In genomic region chr9:73107489-73108069, GRCh38 we compare ENCODE assay signal across 8 cellular contexts. TPM values are rescaled to one million over a fixed set of nuclear protein-coding genes. Genes with fewer than 3 reads are reported as not detected.
DNase-seq lines count a peak whose midpoint lies in the region; ATAC-seq and TF ChIP-seq lines count a peak whose summit lies in the region.
"Not testable (repeated sequence)": the region's sequence is repeated elsewhere in the genome, so short reads cannot be mapped to it uniquely, and the experiment has no call there.

No MANE protein-coding gene starts in this region.

- peak; percentile 78 for ATAC-seq in GM21717 (IDR thresholded peaks at IDR 0.05; ENCODE audit: unreplicated experiment)
- peak; percentile 95 for ATAC-seq in naive thymus-derived CD4-positive, alpha-beta T cell

- not testable (repeated sequence) for H3K27ac Mint-ChIP-seq in naive thymus-derived CD4-positive, alpha-beta T cell

- H3K4me1 ChIP-seq in DOHH2 (ENCODE audit: control insufficient read depth, low read length); naive thymus-derived CD4-positive, alpha-beta T cell (ENCODE audit: control insufficient read depth in 2 of 2, insufficient read depth in 2 of 2, low read length in 2 of 2): not testable (repeated sequence)
- peaks cover 0 to 23% (median 0%) of the 10 kb centered on the region in 3 donors for H3K4me1 ChIP-seq in esophagus squamous epithelium

- H3K36me3 ChIP-seq in DOHH2 (ENCODE audit: control insufficient read depth, low read length); esophagus squamous epithelium; naive thymus-derived CD4-positive, alpha-beta T cell (ENCODE audit: control insufficient read depth in 2 of 3, insufficient read depth in 3 of 3, low read length in 3 of 3): not testable (repeated sequence)

- H3K4me2 ChIP-seq in DOHH2 (ENCODE audit: low read length) = not testable (repeated sequence)

- not testable (repeated sequence) for H3K27ac ChIP-seq in DOHH2 (ENCODE audit: low read depth, low read length); esophagus squamous epithelium; naive thymus-derived CD4-positive, alpha-beta T cell (ENCODE audit: low read depth, low read length)

- not testable (repeated sequence) for H3K27me3 ChIP-seq in DOHH2 (ENCODE audit: control insufficient read depth, low read length); esophagus squamous epithelium; naive thymus-derived CD4-positive, alpha-beta T cell (ENCODE audit: control insufficient read depth in 2 of 2, insufficient read depth in 2 of 2, low read length in 2 of 2)

- WGBS in esophagus squamous epithelium, 2 donors = 27 to 70% methylated on average over 1 to 4 of the region's 5 CpGs

- CTCF ChIA-PET in naive thymus-derived CD4-positive, alpha-beta T cell (lab: Charles Lee) = interaction anchor here (0.6 to 9.8 kb wide), 24 partner anchors 8 to 1550 kb away, joined by 3 to 148 read pairs (median 4); no protein-coding TSS in a partner anchor

- H3K79me2 ChIP-seq in DOHH2 (ENCODE audit: control insufficient read depth, low read length) = not testable (repeated sequence)

- H3K9me3 ChIP-seq in DOHH2 (ENCODE audit: control insufficient read depth, insufficient read depth, low read length); esophagus squamous epithelium; naive thymus-derived CD4-positive, alpha-beta T cell (ENCODE audit: control insufficient read depth in 2 of 3, low read length in 3 of 3): not testable (repeated sequence)

- not testable (repeated sequence) for H3K4me3 Mint-ChIP-seq in naive thymus-derived CD4-positive, alpha-beta T cell

- intact Hi-C loops in esophagus squamous epithelium (cut with DNase I) = loop anchor here (5.0 kb wide), 1 partner anchor 70 kb away; no protein-coding TSS in a partner anchor
- intact Hi-C loops in naive thymus-derived CD4-positive, alpha-beta T cell (cut with micrococcal nuclease) = loop anchor here (1.0 kb wide), 5 partner anchors 8 to 77 kb away; no protein-coding TSS in a partner anchor

- H3K27me3 Mint-ChIP-seq in naive thymus-derived CD4-positive, alpha-beta T cell = peaks cover 0 to 13% (median 0%) of the 10 kb centered on the region in 5 donors

- POLR2A ChIA-PET in naive thymus-derived CD4-positive, alpha-beta T cell (lab: Charles Lee) = not testable (repeated sequence)

- DNase-seq in RPMI7951 (ENCODE audit: low read depth) = peak; percentile 54
- DNase-seq in activated T-cell treated with anti-CD3 and anti-CD28 coated beads, Interleukin-2, amount 50 U/mL, for 48 hours = peak; percentile 55 to 61
- not testable (repeated sequence) for DNase-seq in esophagus squamous epithelium (lab: John Stamatoyannopoulos, UW)
- peak; percentile 9 to 68 (median 58) for DNase-seq in naive thymus-derived CD4-positive, alpha-beta T cell
- peak; percentile 12 to 65 (median 48) for DNase-seq in stimulated activated naive CD4-positive, alpha-beta T cell (lab: John Stamatoyannopoulos, UW)

- not testable (repeated sequence) for H3K4me3 ChIP-seq in DOHH2 (ENCODE audit: low read length); esophagus squamous epithelium; naive thymus-derived CD4-positive, alpha-beta T cell (ENCODE audit: low read length)

- TF ChIP-seq CTCF in DOHH2 (IDR thresholded peaks at IDR 0.05; ENCODE audit: low read depth, low read length, poor library complexity, severe bottlenecking) (peak; percentile 59), esophagus squamous epithelium (IDR thresholded peaks at IDR 0.05) (peak; percentile 40 to 81 (median 68))

- not testable (repeated sequence) for H4K20me1 ChIP-seq in DOHH2 (ENCODE audit: control insufficient read depth, insufficient read depth, low read depth, low read length)

- not testable (repeated sequence) for TF ChIP-seq EP300 in Ishikawa (IDR thresholded peaks at IDR 0.05; ENCODE audit: borderline replicate concordance)

- H3K9me2 ChIP-seq in DOHH2 (replicated peaks; ENCODE audit: control insufficient read depth, low read length) = not testable (repeated sequence)

- H3K9me3 Mint-ChIP-seq in naive thymus-derived CD4-positive, alpha-beta T cell = not testable (repeated sequence)

- not testable (repeated sequence) for H3K36me3 Mint-ChIP-seq in naive thymus-derived CD4-positive, alpha-beta T cell

- not testable (repeated sequence) for H3F3A ChIP-seq in DOHH2 (ENCODE audit: control insufficient read depth, insufficient read depth)

- not testable (repeated sequence) for H3K4me1 Mint-ChIP-seq in naive thymus-derived CD4-positive, alpha-beta T cell

- peak; percentile 93 for TF ChIP-seq RAD21 in Ishikawa (IDR thresholded peaks at IDR 0.05; ENCODE audit: low read depth)

- TF ChIP-seq POLR2A in esophagus squamous epithelium (IDR thresholded peaks at IDR 0.05) = not testable (repeated sequence)

RNA-seq across cellular contexts. Expression of gene ANXA1, which starts 44.1 kb away (rescaled TPM):
- total RNA-seq in RPMI7951 (2014; rRNA removed; shearing (Covaris generic)) = 652 and 737 TPM in 2 replicates
- 1,000 to 10,000 TPM; 5,313 to 9,451 (median 7,147) TPM for total RNA-seq in esophagus squamous epithelium
- 100 to 1,000 TPM in 3 of 5 experiments, 10 to 100 TPM in 2; 90.2 to 649 (median 145) TPM for total RNA-seq in naive thymus-derived CD4-positive, alpha-beta T cell
- polyA plus RNA-seq in naive thymus-derived CD4-positive, alpha-beta T cell = 100 to 1,000 TPM; 102 to 163 TPM
